ENCODE assay signal across 15 cellular contexts in genomic region chr7:111098926-111099250, GRCh38. TPM values are rescaled to one million over a fixed set of nuclear protein-coding genes. Genes with fewer than 3 reads are reported as not detected.
DNase-seq lines count a peak whose midpoint lies in the region; ATAC-seq and TF ChIP-seq lines count a peak whose summit lies in the region.
"Had no signal": no experiment of that assay in that cellular context is flagged by ENCODE, and none has a peak within 500 bp of the region (broad histone marks: within the 10 kb centered on the region; RNA-seq: fewer than 3 reads in every experiment).

No MANE protein-coding gene starts in this region.

- no peaks in the 10 kb centered on the region for H3K9me3 Mint-ChIP-seq in activated CD8-positive, alpha-beta memory T cell treated with anti-CD3 and anti-CD28 coated beads, Interleukin-2, amount 10 ng/mL, durations not matched to agents 7 days and 5 days (ENCODE audit: low read depth)
- H3K9me3 Mint-ChIP-seq in activated B cell treated with CpG ODN at 0.5 μM for 24 hours (no peaks in the 10 kb centered on the region), neural crest cell (no peaks in the 10 kb centered on the region)
- H3K9me3 Mint-ChIP-seq: neural progenitor cell had no signal

- H3K36me3 ChIP-seq in adrenal gland (replicated peaks in 1 of 2): no peaks in the 10 kb centered on the region
- H3K36me3 ChIP-seq: brain microvascular endothelial cell, neural progenitor cell, Peyer's patch, uterus had no signal

- peak overlapping the region; percentile 75 for H3K27ac Mint-ChIP-seq in activated CD8-positive, alpha-beta memory T cell treated with anti-CD3 and anti-CD28 coated beads, Interleukin-2, amount 10 ng/mL, durations not matched to agents 7 days and 5 days
- no peak overlapping the region for H3K27ac Mint-ChIP-seq in activated B cell treated with CpG ODN at 0.5 μM for 24 hours
- H3K27ac Mint-ChIP-seq in neural crest cell (ENCODE audit: unreplicated experiment): no peak overlapping the region
- H3K27ac Mint-ChIP-seq: neural progenitor cell had no signal

- CTCF ChIA-PET in activated CD8-positive, alpha-beta memory T cell treated with anti-CD3 and anti-CD28 coated beads, Interleukin-2, amount 10 ng/mL, durations not matched to agents 7 days and 5 days (lab: Charles Lee): interaction anchor here (0.7 to 2.0 kb wide), 21 partner anchors 9 to 1008 kb away, joined by 3 to 10 read pairs (median 3); partner anchors contain the start of gene IMMP2L
- CTCF ChIA-PET in activated B cell treated with CpG ODN at 0.5 μM for 24 hours (lab: Charles Lee): interaction anchor here (0.5 to 2.2 kb wide), 21 partner anchors 11 to 1254 kb away, joined by 3 to 9 read pairs (median 4); no protein-coding TSS in a partner anchor

- intact Hi-C loops in activated B cell treated with CpG ODN at 0.5 μM for 24 hours (cut with micrococcal nuclease) (loop anchor here (1.0 to 2.0 kb wide), 4 partner anchors 388 to 1255 kb away; no protein-coding TSS in a partner anchor), adrenal gland (cut with DNase I) (no loop called here)

- POLR2A ChIA-PET in activated B cell treated with CpG ODN at 0.5 μM for 24 hours (lab: Charles Lee): interaction anchor here (0.6 to 0.9 kb wide), 3 partner anchors 39 to 463 kb away, joined by 3 to 5 read pairs (median 4); partner anchors contain the start of gene IMMP2L

- no peaks in the 10 kb centered on the region for H3K27me3 Mint-ChIP-seq in activated CD8-positive, alpha-beta memory T cell treated with anti-CD3 and anti-CD28 coated beads, Interleukin-2, amount 10 ng/mL, durations not matched to agents 7 days and 5 days
- H3K27me3 Mint-ChIP-seq in activated B cell treated with CpG ODN at 0.5 μM for 24 hours (no peaks in the 10 kb centered on the region), neural crest cell (ENCODE audit: low read depth) (no peaks in the 10 kb centered on the region)

- H3K27me3 ChIP-seq in adrenal gland: no peaks in the 10 kb centered on the region
- H3K27me3 ChIP-seq: brain microvascular endothelial cell, neural progenitor cell, Peyer's patch, uterus had no signal

- TF ChIP-seq CTCF in activated B cell treated with CpG ODN at 0.5 μM for 24 hours (IDR thresholded peaks at IDR 0.05) (no peak), neural crest cell (conservative IDR thresholded peaks at IDR 0.05) (peak; percentile 1), adrenal gland (IDR thresholded peaks at IDR 0.05) (no peak)

- TF ChIP-seq POLR2A in adrenal gland (IDR thresholded peaks at IDR 0.05): no peak

- no peaks in the 10 kb centered on the region for H3K9me3 ChIP-seq in adrenal gland (replicated peaks in 1 of 3)
- H3K9me3 ChIP-seq: Peyer's patch, uterus had no signal

- peaks cover 3 to 58% of the 10 kb centered on the region in 2 donors for H3K4me1 ChIP-seq in adrenal gland (replicated peaks in 1 of 2)
- H3K4me1 ChIP-seq: Peyer's patch, uterus had no signal

- H3K36me3 Mint-ChIP-seq in activated CD8-positive, alpha-beta memory T cell treated with anti-CD3 and anti-CD28 coated beads, Interleukin-2, amount 10 ng/mL, durations not matched to agents 7 days and 5 days: peaks cover 70% of the 10 kb centered on the region
- no peaks in the 10 kb centered on the region for H3K36me3 Mint-ChIP-seq in activated B cell treated with CpG ODN at 0.5 μM for 24 hours (ENCODE audit: low read depth)
- no peaks in the 10 kb centered on the region for H3K36me3 Mint-ChIP-seq in neural crest cell (ENCODE audit: low read depth)

- peak overlapping the region; percentile 75 for H3K4me3 Mint-ChIP-seq in activated CD8-positive, alpha-beta memory T cell treated with anti-CD3 and anti-CD28 coated beads, Interleukin-2, amount 10 ng/mL, durations not matched to agents 7 days and 5 days
- H3K4me3 Mint-ChIP-seq in activated B cell treated with CpG ODN at 0.5 μM for 24 hours (no peak overlapping the region), neural crest cell (no peak overlapping the region)
- H3K4me3 Mint-ChIP-seq: neural progenitor cell had no signal

- WGBS in adrenal gland, 4 donors: 17 to 23% (median 21%) methylated on average over 1 of the region's 1 CpG

- H3K4me1 Mint-ChIP-seq in activated CD8-positive, alpha-beta memory T cell treated with anti-CD3 and anti-CD28 coated beads, Interleukin-2, amount 10 ng/mL, durations not matched to agents 7 days and 5 days: peaks cover 61% of the 10 kb centered on the region
- H3K4me1 Mint-ChIP-seq in activated B cell treated with CpG ODN at 0.5 μM for 24 hours (peaks cover 23% of the 10 kb centered on the region), neural crest cell (peaks cover 36% of the 10 kb centered on the region)

- peak overlapping the region in 1 of 4 donors; percentile 13 for H3K4me3 ChIP-seq in adrenal gland
- H3K4me3 ChIP-seq: GM23248, neural progenitor cell, Peyer's patch, uterus had no signal

- DNase-seq in activated CD8-positive, alpha-beta memory T cell treated with anti-CD3 and anti-CD28 coated beads, Interleukin-2, amount 10 ng/mL, durations not matched to agents 7 days and 5 days: no peak
- DNase-seq in activated CD8-positive, alpha-beta memory T cell treated with anti-CD3 and anti-CD28 coated beads, Interleukin-2, amount 50 U/mL, for 4 hours: no peak
- DNase-seq in activated B cell treated with CpG ODN at 0.5 μM for 24 hours (no peak), neural crest cell (ENCODE audit: low read depth, low spot score) (no peak), OCI-M2 (lab: John Stamatoyannopoulos, UW; ENCODE audit: unreplicated experiment) (no peak), adrenal gland (no peak), hypothalamus (lab: John Stamatoyannopoulos, UW) (no peak)
- DNase-seq: activated CD8-positive, alpha-beta memory T cell treated with anti-CD3 and anti-CD28 coated beads for 24 hours; cortex of kidney; uterus had no signal

- ATAC-seq in activated CD8-positive, alpha-beta memory T cell treated with anti-CD3 and anti-CD28 coated beads, Interleukin-2, amount 10 ng/mL, durations not matched to agents 7 days and 5 days: peak; percentile 14
- peak; percentile 9 for ATAC-seq in GM21423 (IDR thresholded peaks at IDR 0.05; ENCODE audit: unreplicated experiment)
- ATAC-seq in activated B cell treated with CpG ODN at 0.5 μM for 24 hours (ENCODE audit: low read depth): peak; percentile 31

- peak overlapping the region in 1 of 5 donors; percentile 4 for H3K27ac ChIP-seq in adrenal gland
- H3K27ac ChIP-seq: brain microvascular endothelial cell, GM23248, neural progenitor cell, Peyer's patch, uterus had no signal

RNA-seq across cellular contexts. Expression of gene LRRN3, which starts 8.0 kb away (rescaled TPM):
- 100 to 1,000 TPM in 1 of 2 experiments, 10 to 100 TPM in 1; 82.3 to 154 TPM for total RNA-seq in activated CD8-positive, alpha-beta memory T cell treated with anti-CD3 and anti-CD28 coated beads, Interleukin-2, amount 10 ng/mL, durations not matched to agents 7 days and 5 days
- not detected in 2 replicates for total RNA-seq in activated B cell treated with CpG ODN at 0.5 μM for 24 hours
- 6.1 and 7.1 TPM in 2 replicates for total RNA-seq in neural crest cell
- 10 to 100 TPM; 10.7 to 83.0 (median 55.2) TPM for total RNA-seq in adrenal gland
- 10 to 100 TPM; 21.1 to 59.6 (median 21.2) TPM for polyA plus RNA-seq in adrenal gland
